ENCODE assay signal across 7 cellular contexts in the genomic region with DNA sequence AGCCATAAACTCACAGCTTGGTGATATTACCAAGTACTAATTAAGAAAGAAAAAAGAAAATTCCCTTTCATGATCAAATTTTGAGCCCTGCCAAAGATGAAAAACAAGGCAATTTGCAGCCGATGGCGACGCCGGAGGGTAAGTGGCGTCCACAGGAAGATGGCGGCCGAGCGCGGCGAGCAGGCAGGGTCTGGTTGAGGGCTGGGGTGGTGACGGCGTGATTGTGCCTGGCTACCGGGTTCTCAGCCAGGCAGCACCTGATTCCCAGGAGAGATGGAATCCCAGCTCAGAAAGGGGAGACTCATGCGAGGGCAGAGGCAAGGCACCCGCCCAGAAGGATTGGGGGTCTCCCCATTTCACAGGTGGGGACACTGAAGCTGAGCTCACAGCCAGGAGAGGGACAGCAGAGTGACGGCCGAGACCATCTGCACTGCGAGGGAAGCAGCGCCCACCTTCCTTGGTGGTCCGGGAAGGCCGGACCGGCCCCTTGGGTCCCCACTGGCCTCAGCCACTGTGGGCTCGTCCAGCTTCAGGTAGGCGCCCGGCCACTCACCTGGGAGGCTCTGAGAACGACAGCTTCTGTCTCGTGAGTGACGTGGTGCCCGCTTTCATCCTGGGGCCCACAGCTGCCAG.
DNase-seq lines count a peak whose midpoint lies in the region; ATAC-seq and TF ChIP-seq lines count a peak whose summit lies in the region.
"Not testable (repeated sequence)": the region's sequence is repeated elsewhere in the genome, so short reads cannot be mapped to it uniquely, and the experiment has no call there.

No MANE protein-coding gene starts in this region.

- intact Hi-C loops in CD4-positive, alpha-beta memory T cell (cut with micrococcal nuclease); naive thymus-derived CD4-positive, alpha-beta T cell (cut with micrococcal nuclease): not testable (repeated sequence)

- DNase-seq in CD4-positive, alpha-beta memory T cell; endothelial cell (ENCODE audit: low spot score); naive thymus-derived CD4-positive, alpha-beta T cell: not testable (repeated sequence)
- DNase-seq in osteocyte (ENCODE audit: extremely low spot score, unreplicated experiment) (peak; percentile 80), ureter (ENCODE audit: low spot score) (peak; percentile 34)

- H3K27ac Mint-ChIP-seq in CD4-positive, alpha-beta memory T cell; activated naive CD4-positive, alpha-beta T cell treated with anti-CD3 and anti-CD28 coated beads, Interleukin-2, amount 50 U/mL, for 24 hours; naive thymus-derived CD4-positive, alpha-beta T cell; osteocyte (ENCODE audit: unreplicated experiment): not testable (repeated sequence)
- H3K27ac Mint-ChIP-seq in endothelial cell (ENCODE audit: unreplicated experiment), result peak overlapping the region; percentile 77

- not testable (repeated sequence) for H3K4me1 ChIP-seq in CD4-positive, alpha-beta memory T cell (ENCODE audit: insufficient read depth, low read length); naive thymus-derived CD4-positive, alpha-beta T cell (ENCODE audit: control insufficient read depth in 2 of 2, insufficient read depth in 2 of 2, low read length in 2 of 2)
- H3K4me1 ChIP-seq in Loucy (ENCODE audit: insufficient read depth, low read length, poor library complexity, severe bottlenecking), result peaks cover 15% of the 10 kb centered on the region

- H3K79me2 ChIP-seq in Loucy (ENCODE audit: insufficient read depth, low read length), result not testable (repeated sequence)

- CTCF ChIA-PET in CD4-positive, alpha-beta memory T cell (lab: Charles Lee; ENCODE audit: partially characterized antibody); naive thymus-derived CD4-positive, alpha-beta T cell (lab: Charles Lee): not testable (repeated sequence)

- H2AFZ ChIP-seq in Loucy (ENCODE audit: low read length), result not testable (repeated sequence)

- not testable (repeated sequence) for H3K36me3 Mint-ChIP-seq in CD4-positive, alpha-beta memory T cell; activated naive CD4-positive, alpha-beta T cell treated with anti-CD3 and anti-CD28 coated beads, Interleukin-2, amount 50 U/mL, for 24 hours; endothelial cell (ENCODE audit: low read depth, unreplicated experiment)
- peaks cover 0 to 17% (median 11%) of the 10 kb centered on the region in 5 donors for H3K36me3 Mint-ChIP-seq in naive thymus-derived CD4-positive, alpha-beta T cell
- H3K36me3 Mint-ChIP-seq in osteocyte (ENCODE audit: unreplicated experiment), result peaks cover 10% of the 10 kb centered on the region

- H3K9me3 Mint-ChIP-seq in CD4-positive, alpha-beta memory T cell, result peaks cover 0 to 17% (median 11%) of the 10 kb centered on the region in 8 donors
- not testable (repeated sequence) for H3K9me3 Mint-ChIP-seq in activated naive CD4-positive, alpha-beta T cell treated with anti-CD3 and anti-CD28 coated beads, Interleukin-2, amount 50 U/mL, for 24 hours; endothelial cell (ENCODE audit: unreplicated experiment)
- H3K9me3 Mint-ChIP-seq in naive thymus-derived CD4-positive, alpha-beta T cell, result peaks cover 0 to 17% (median 11%) of the 10 kb centered on the region in 11 donors
- H3K9me3 Mint-ChIP-seq in osteocyte (ENCODE audit: unreplicated experiment), result peaks cover 11% of the 10 kb centered on the region

- not testable (repeated sequence) for H3K27me3 Mint-ChIP-seq in CD4-positive, alpha-beta memory T cell; activated naive CD4-positive, alpha-beta T cell treated with anti-CD3 and anti-CD28 coated beads, Interleukin-2, amount 50 U/mL, for 24 hours; naive thymus-derived CD4-positive, alpha-beta T cell
- H3K27me3 Mint-ChIP-seq in endothelial cell (ENCODE audit: unreplicated experiment), result peaks cover 14% of the 10 kb centered on the region
- peaks cover 15% of the 10 kb centered on the region for H3K27me3 Mint-ChIP-seq in osteocyte (ENCODE audit: unreplicated experiment)

- H3K27me3 ChIP-seq in CD4-positive, alpha-beta memory T cell (ENCODE audit: insufficient read depth, low read length); Loucy (ENCODE audit: insufficient read depth, low read length, poor library complexity, severe bottlenecking); naive thymus-derived CD4-positive, alpha-beta T cell (ENCODE audit: control insufficient read depth in 2 of 2, insufficient read depth in 2 of 2, low read length in 2 of 2): not testable (repeated sequence)

- H3K9me3 ChIP-seq in CD4-positive, alpha-beta memory T cell (ENCODE audit: control insufficient read depth in 1 of 2, low read length in 2 of 2); Loucy (ENCODE audit: insufficient read depth, low read depth, low read length); naive thymus-derived CD4-positive, alpha-beta T cell (ENCODE audit: control insufficient read depth in 2 of 3, low read length in 3 of 3): not testable (repeated sequence)

- not testable (repeated sequence) for H3K4me3 ChIP-seq in CD4-positive, alpha-beta memory T cell (ENCODE audit: low read length in 2 of 2); naive thymus-derived CD4-positive, alpha-beta T cell (ENCODE audit: low read length)
- peak overlapping the region; percentile 73 for H3K4me3 ChIP-seq in Loucy (ENCODE audit: low read length, poor library complexity, severe bottlenecking)

- peak overlapping the region; percentile 83 for H3K4me2 ChIP-seq in Loucy (ENCODE audit: low read depth, low read length, poor library complexity, severe bottlenecking)

- H3K27ac ChIP-seq in CD4-positive, alpha-beta memory T cell (ENCODE audit: low read depth, low read length); naive thymus-derived CD4-positive, alpha-beta T cell (ENCODE audit: low read depth, low read length): not testable (repeated sequence)

- ATAC-seq in naive thymus-derived CD4-positive, alpha-beta T cell, result not testable (repeated sequence)

- not testable (repeated sequence) for H3K9me2 ChIP-seq in Loucy (replicated peaks; ENCODE audit: low read depth, low read length)

- not testable (repeated sequence) for H4K20me1 ChIP-seq in Loucy (ENCODE audit: insufficient read depth, low read length, poor library complexity, severe bottlenecking)

- H3K9ac ChIP-seq in Loucy (ENCODE audit: low read depth, low read length, poor library complexity, severe bottlenecking), result peak overlapping the region; percentile 75

- H3K4me1 Mint-ChIP-seq in CD4-positive, alpha-beta memory T cell, result peaks cover 5 to 13% (median 6%) of the 10 kb centered on the region in 4 donors
- H3K4me1 Mint-ChIP-seq in activated naive CD4-positive, alpha-beta T cell treated with anti-CD3 and anti-CD28 coated beads, Interleukin-2, amount 50 U/mL, for 24 hours, result peaks cover 10% of the 10 kb centered on the region
- H3K4me1 Mint-ChIP-seq in endothelial cell (ENCODE audit: unreplicated experiment) (peaks cover 16% of the 10 kb centered on the region), osteocyte (ENCODE audit: unreplicated experiment) (peaks cover 17% of the 10 kb centered on the region)
- peaks cover 0 to 20% (median 12%) of the 10 kb centered on the region in 7 donors for H3K4me1 Mint-ChIP-seq in naive thymus-derived CD4-positive, alpha-beta T cell

- H3F3A ChIP-seq in Loucy (ENCODE audit: low read depth), result not testable (repeated sequence)

- not testable (repeated sequence) for TF ChIP-seq CTCF in Loucy (conservative IDR thresholded peaks at IDR 0.05; ENCODE audit: low read length); endothelial cell (IDR thresholded peaks at IDR 0.05; ENCODE audit: unreplicated experiment); osteocyte (IDR thresholded peaks at IDR 0.05)

- POLR2A ChIA-PET in CD4-positive, alpha-beta memory T cell (lab: Charles Lee; ENCODE audit: partially characterized antibody); naive thymus-derived CD4-positive, alpha-beta T cell (lab: Charles Lee): not testable (repeated sequence)

- H3K4me3 Mint-ChIP-seq in CD4-positive, alpha-beta memory T cell, result peak overlapping the region in 5 of 8 donors; percentile 22 to 75 (median 45)
- H3K4me3 Mint-ChIP-seq in activated naive CD4-positive, alpha-beta T cell treated with anti-CD3 and anti-CD28 coated beads, Interleukin-2, amount 50 U/mL, for 24 hours, result peak overlapping the region; percentile 23
- H3K4me3 Mint-ChIP-seq in endothelial cell (ENCODE audit: unreplicated experiment); osteocyte (ENCODE audit: unreplicated experiment): not testable (repeated sequence)
- peak overlapping the region in 7 of 10 donors; percentile 33 to 88 (median 71) for H3K4me3 Mint-ChIP-seq in naive thymus-derived CD4-positive, alpha-beta T cell

- not testable (repeated sequence) for H3K36me3 ChIP-seq in CD4-positive, alpha-beta memory T cell (ENCODE audit: insufficient read depth, low read length); Loucy (ENCODE audit: insufficient read depth, low read length); naive thymus-derived CD4-positive, alpha-beta T cell (ENCODE audit: control insufficient read depth in 2 of 3, insufficient read depth in 3 of 3, low read length in 3 of 3)
